9 cellular contexts compared by ENCODE assay signal in genomic region chr7:116231543-116232401, GRCh38. TPM values are rescaled to one million over a fixed set of nuclear protein-coding genes. Genes with fewer than 3 reads are reported as not detected.
DNase-seq lines count a peak whose midpoint lies in the region; ATAC-seq and TF ChIP-seq lines count a peak whose summit lies in the region.
"Had no signal": no experiment of that assay in that cellular context is flagged by ENCODE, and none has a peak within 500 bp of the region (broad histone marks: within the 10 kb centered on the region; RNA-seq: fewer than 3 reads in every experiment).

No MANE protein-coding gene starts in this region.

- peak overlapping the region; percentile 64; the same call in 1 of the 2 replicates for H3K27ac ChIP-seq in IMR-90 (ENCODE audit: insufficient read depth, low read length)

- H4K5ac ChIP-seq in IMR-90 (ENCODE audit: low read depth, low read length) = peak overlapping the region; percentile 79

- no TSS peak for BruUV-seq in IMR-90 (replicated peaks; lab: Mats Ljungman, UMichigan)
- no TSS peak for BruUV-seq in MCF 10A (replicated peaks; lab: Mats Ljungman, UMichigan)

- in situ Hi-C loops in ACHN (cut with HindIII; ENCODE audit: low pct_ligation_motif_present, low pct_unique_long_range_greater_than_20kb, low sequenced_read_pairs) (no loop called here), IMR-90 (cut with MboI; ENCODE audit: low sequenced_read_pairs) (no loop called here)

- H2AFZ ChIP-seq in IMR-90 (replicated peaks; ENCODE audit: low read length, poor library complexity) = no peak overlapping the region

- peak overlapping the region; percentile 33; the same call in 1 of the 2 replicates for H2BK20ac ChIP-seq in IMR-90 (ENCODE audit: low read depth, low read length)

- no peak overlapping the region for H3K27ac Mint-ChIP-seq in MCF 10A (ENCODE audit: low read depth, unreplicated experiment)

- no peak overlapping the region for H2AK9ac ChIP-seq in IMR-90 (replicated peaks; ENCODE audit: low read depth, low read length, poor library complexity)

- ATAC-seq in IMR-90 (ENCODE audit: low read depth) (peak; percentile 30), mucosa of descending colon (peak; percentile 70), HG03520 (IDR thresholded peaks at IDR 0.05; ENCODE audit: unreplicated experiment) (no peak), HG03097 (IDR thresholded peaks at IDR 0.05; ENCODE audit: low FRiP score, unreplicated experiment) (no peak)

- H3K9me1 ChIP-seq in IMR-90 (ENCODE audit: insufficient read depth, low read length) = peaks cover 6% of the 10 kb centered on the region

- 0 out of 2 replicates have a peak overlapping the region, but pooled peaks have one; percentile 24 for H3K14ac ChIP-seq in IMR-90 (replicated peaks; ENCODE audit: low read depth, low read length)

- POLR2A ChIA-PET in IMR-90 (lab: Charles Lee; ENCODE audit: unreplicated experiment) (no interaction called here), MCF 10A (lab: Yijun Ruan, JAX) (interaction anchor here (0.7 to 6.6 kb wide), 9 partner anchors 10 to 295 kb away, joined by 3 to 110 read pairs (median 4); partner anchors contain the start of gene TES), GM10248 (lab: Yijun Ruan, JAX) (no interaction called here)

- no peak overlapping the region for H2AK5ac ChIP-seq in IMR-90 (ENCODE audit: low read depth, low read length)

- no peak for TF ChIP-seq RAD21 in IMR-90 (IDR thresholded peaks at IDR 0.05; ENCODE audit: low read length)

- no peaks in the 10 kb centered on the region for H3K27me3 ChIP-seq in IMR-90 (ENCODE audit: control insufficient read depth, insufficient read depth, low read length)

- CTCF ChIA-PET in IMR-90 (lab: Yijun Ruan, JAX) (interaction anchor here (1.0 to 4.2 kb wide), 6 partner anchors 13 to 295 kb away, joined by 3 to 28 read pairs (median 4); no protein-coding TSS in a partner anchor), MCF 10A (lab: Yijun Ruan, JAX) (interaction anchor here (0.7 to 14.6 kb wide), 10 partner anchors 13 to 330 kb away, joined by 3 to 409 read pairs (median 5); partner anchors contain the start of gene TES), GM10248 (lab: Yijun Ruan, JAX) (interaction anchor here (1.1 to 15.3 kb wide), 14 partner anchors 7 to 359 kb away, joined by 3 to 345 read pairs (median 6); partner anchors contain the start of gene TES)

- H2BK15ac ChIP-seq in IMR-90 (ENCODE audit: low read depth, low read length) = 0 out of 3 replicates have a peak overlapping the region, but pooled peaks have one; percentile 19

- H4K8ac ChIP-seq in IMR-90 (ENCODE audit: low read depth in 2 of 2, low read length in 2 of 2) = peak overlapping the region; percentile 19 to 74; a peak in 2 of 4 replicates

- no peak overlapping the region for H3K9ac ChIP-seq in IMR-90 (ENCODE audit: low read depth, low read length)

- H3K79me1 ChIP-seq in IMR-90 (ENCODE audit: low read depth in 1 of 2, low read length in 2 of 2) = peaks cover 14 to 40% of the 10 kb centered on the region in 2 experiments

- H3K36me3 Mint-ChIP-seq in MCF 10A (ENCODE audit: insufficient read depth, unreplicated experiment) = peaks cover 22% of the 10 kb centered on the region

- peak overlapping the region; percentile 14; the same call in 1 of the 2 replicates for H3K4me2 ChIP-seq in IMR-90 (ENCODE audit: low read depth, low read length)

- H3K23ac ChIP-seq in IMR-90 (ENCODE audit: low read depth, low read length) = no peak overlapping the region; the same call in 1 of the 2 replicates

- no peak overlapping the region for H3K56ac ChIP-seq in IMR-90 (ENCODE audit: extremely low read depth, insufficient read depth, low read length)

- H3K4ac ChIP-seq in IMR-90 (ENCODE audit: low read depth, low read length) = peak overlapping the region; percentile 51

- no peak overlapping the region for H3K4me3 ChIP-seq in IMR-90 (ENCODE audit: insufficient read depth, low read depth, low read length)
- no peak overlapping the region for H3K4me3 ChIP-seq in mucosa of descending colon

- H3K36me3 ChIP-seq in IMR-90 (ENCODE audit: control insufficient read depth, insufficient read depth, low read length) = no peaks in the 10 kb centered on the region
- no peaks in the 10 kb centered on the region for H3K36me3 ChIP-seq in mucosa of descending colon (ENCODE audit: low read depth)

- H3K27me3 Mint-ChIP-seq in MCF 10A (ENCODE audit: insufficient read depth, unreplicated experiment) = no peaks in the 10 kb centered on the region

- H3K4me3 Mint-ChIP-seq in MCF 10A (ENCODE audit: unreplicated experiment) = no peak overlapping the region

- H3K9me3 Mint-ChIP-seq in MCF 10A (ENCODE audit: unreplicated experiment) = no peaks in the 10 kb centered on the region

- WGBS in IMR-90 (ENCODE audit: extremely low coverage in 2 of 2, insufficient read length in 1 of 2), 2 experiments = 100% methylated on average over 1 of the region's 3 CpGs; no CpG with 5 or more reads in 1 of the 2 experiments

- no peak for TF ChIP-seq POLR2A in IMR-90 (IDR thresholded peaks at IDR 0.05; ENCODE audit: low read depth, low read length)

- DNase-seq in ACHN (peak; percentile 44), IMR-90 (peak; percentile 67), MCF 10A (ENCODE audit: unreplicated experiment) (peak; percentile 42), mucosa of descending colon (no peak), GM10248 (ENCODE audit: extremely low spot score) (no peak), SW480 (ENCODE audit: low spot score) (no peak)
- DNase-seq: NCI-H526 had no signal

- H4K20me1 ChIP-seq in IMR-90 (ENCODE audit: insufficient read depth, low read length) = no peaks in the 10 kb centered on the region

- peaks cover 38% of the 10 kb centered on the region for H3K4me1 Mint-ChIP-seq in MCF 10A (ENCODE audit: insufficient read depth, unreplicated experiment)

- peak overlapping the region; percentile 92 for H3K18ac ChIP-seq in IMR-90 (ENCODE audit: low read depth, low read length)

- H3K9me3 ChIP-seq in IMR-90 (ENCODE audit: control insufficient read depth, insufficient read depth, low read length) (no peaks in the 10 kb centered on the region), mucosa of descending colon (no peaks in the 10 kb centered on the region)

- intact Hi-C loops in IMR-90 (cut with micrococcal nuclease) = loop anchor here (2.0 to 5.0 kb wide), 2 partner anchors 21 to 1021 kb away; partner anchors contain the start of gene TES
- intact Hi-C loops in MCF 10A (cut with micrococcal nuclease) = no loop called here
- intact Hi-C loops in mucosa of descending colon (cut with DNase I, micrococcal nuclease) = loop anchor here in 1 of 2 donors (10.0 kb wide), 1 partner anchor 57 kb away; no protein-coding TSS in a partner anchor

- dilution Hi-C loops in IMR-90 (cut with HindIII; ENCODE audit: low sequenced_read_pairs, unreplicated experiment) = no loop called here

- peak overlapping the region; percentile 34; the same call in 1 of the 2 replicates for H4K91ac ChIP-seq in IMR-90 (ENCODE audit: insufficient read depth, low read depth, low read length)

- TF ChIP-seq CTCF in IMR-90 (conservative IDR thresholded peaks at IDR 0.05; ENCODE audit: low read depth, low read length) (no peak), MCF 10A (IDR thresholded peaks at IDR 0.05; ENCODE audit: unreplicated experiment) (no peak), mucosa of descending colon (IDR thresholded peaks at IDR 0.05) (no peak), GM10248 (IDR thresholded peaks at IDR 0.05; ENCODE audit: control extremely low read depth, extremely low read depth, low read depth, missing control alignments) (no peak)

- peak overlapping the region; percentile 55 for H2BK120ac ChIP-seq in IMR-90 (ENCODE audit: low read depth, low read length)

- H2BK5ac ChIP-seq in IMR-90 (ENCODE audit: low read depth, low read length, poor library complexity, severe bottlenecking) = peak overlapping the region; percentile 76

- peaks cover 24% of the 10 kb centered on the region for H3K4me1 ChIP-seq in IMR-90 (ENCODE audit: control insufficient read depth, insufficient read depth, low read length)
- peaks cover 22% of the 10 kb centered on the region for H3K4me1 ChIP-seq in mucosa of descending colon (ENCODE audit: low read depth)

TF ChIP-seq in IMR-90, 13 proteins besides CTCF, POLR2A, EP300 and RAD21 (continues in another document):
- no peak for TF ChIP-seq ELK1 (IDR thresholded peaks at IDR 0.05; ENCODE audit: borderline replicate concordance, low read depth, low read length)
- TF ChIP-seq CEBPB (IDR thresholded peaks at IDR 0.05; ENCODE audit: low read depth, low read length) = no peak
- no peak for TF ChIP-seq MXI1 (IDR thresholded peaks at IDR 0.05; ENCODE audit: borderline replicate concordance, low read depth, low read length)
- TF ChIP-seq RCOR1 (IDR thresholded peaks at IDR 0.05; ENCODE audit: insufficient replicate concordance, low read length) = no peak
- TF ChIP-seq USF2 (IDR thresholded peaks at IDR 0.05; ENCODE audit: low read depth, low read length) = no peak
- TF ChIP-seq MAFK (IDR thresholded peaks at IDR 0.05; ENCODE audit: low read depth, low read length) = peak; percentile 99
- peak; percentile 98 for TF ChIP-seq NFE2L2 (IDR thresholded peaks at IDR 0.05; ENCODE audit: low read depth, low read length)
- TF ChIP-seq CHD1 (IDR thresholded peaks at IDR 0.05; ENCODE audit: low read depth, low read length) = no peak
- no peak for TF ChIP-seq MAZ (IDR thresholded peaks at IDR 0.05; ENCODE audit: borderline replicate concordance, low read depth, low read length)
- no peak for TF ChIP-seq BHLHE40 (IDR thresholded peaks at IDR 0.05; ENCODE audit: low read depth, low read length)
- no peak for TF ChIP-seq FOS (IDR thresholded peaks at IDR 0.05; ENCODE audit: low read depth, low read length)

RNA-seq across cellular contexts. Expression of gene TES, which starts 21.4 kb away (rescaled TPM):
- 83.3 and 91.9 TPM in 2 replicates for total RNA-seq in IMR-90 (2012; rRNA removed)
- polyA plus RNA-seq in IMR-90 (2012; rRNA removed) = 49.7 and 54.0 TPM in 2 replicates
- 20.3 and 32.9 TPM in 2 replicates for polyA plus RNA-seq in IMR-90 (2012; cell fraction: cytosol; rRNA removed)
- 17.8 and 73.1 TPM in 2 replicates for polyA plus RNA-seq in IMR-90 (2012; cell fraction: nucleus; rRNA removed; ENCODE audit: low replicate concordance)
- total RNA-seq in MCF 10A (2022) = 150 and 162 TPM in 2 replicates
- 100 to 1,000 TPM; 101 to 224 (median 106) TPM for total RNA-seq in mucosa of descending colon

Comparison
In these comparisons a context has a peak if more than half of its experiments do, and no peak if none do; other contexts are left out.
1. DNase-seq: peak in ACHN (single experiment), IMR-90 (single experiment) and MCF 10A (single experiment); none in mucosa of descending colon (0 of 3), GM10248 (single experiment) and SW480 (single experiment).
2. ATAC-seq: peak in IMR-90 (single experiment) and mucosa of descending colon (single experiment); none in HG03520 (single experiment) and HG03097 (single experiment).